In the genomic region with DNA sequence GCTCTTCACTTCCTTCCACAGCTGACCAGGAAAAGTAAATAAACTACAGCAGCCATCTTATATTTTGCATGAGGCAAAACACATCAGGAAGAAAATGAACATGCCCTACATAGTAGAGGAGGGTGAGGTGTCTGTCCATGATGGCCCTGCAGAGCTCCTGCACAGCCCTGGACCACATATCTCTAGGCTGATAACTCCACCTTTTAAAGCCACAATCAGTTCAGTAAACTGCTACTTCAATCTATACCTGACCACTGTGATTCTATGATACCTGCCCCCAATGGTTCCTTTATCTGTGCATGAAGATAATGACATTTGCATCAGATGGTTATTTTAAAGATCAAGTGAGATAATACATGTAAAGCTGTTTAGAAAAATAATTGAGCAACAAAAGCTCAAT, we compare ENCODE assay signal across 30 cellular contexts.
"Had no signal": no experiment of that assay in that cellular context is flagged by ENCODE, and none has a peak within 500 bp of the region (broad histone marks: within the 10 kb centered on the region; RNA-seq: fewer than 3 reads in every experiment).

No MANE protein-coding gene starts in this region.

- H3K27ac ChIP-seq: heart right ventricle, hepatocyte, left lung, lower lobe of right lung, neural progenitor cell, ovary, right atrium auricular region, skin epidermis, stomach, testis, thyroid gland, transverse colon, upper lobe of left lung had no signal

- H3K4me3 Mint-ChIP-seq: naive thymus-derived CD8-positive, alpha-beta T cell; nephron progenitor cell; neural progenitor cell; stimulated activated naive B cell treated with anti-CD40 and anti-IgM and Interleukin-4, amounts not matched to agents 10 μg/mL and 1 μg/mL and 100 μg/mL, for 72 hours had no signal

- H3K9ac ChIP-seq: neural progenitor cell had no signal

- H3K4me1 ChIP-seq: neural progenitor cell, right atrium auricular region, stomach, testis, thyroid gland, transverse colon had no signal

- ATAC-seq: heart right ventricle; left cardiac atrium; left lung; lower lobe of right lung; mucosa of descending colon; naive thymus-derived CD8-positive, alpha-beta T cell; sciatic nerve; stimulated activated naive B cell treated with anti-CD40 and anti-IgM and Interleukin-4, amounts not matched to agents 10 μg/mL and 1 μg/mL and 100 μg/mL, for 72 hours; stimulated activated naive CD8-positive, alpha-beta T cell treated with anti-CD3 and anti-CD28 coated beads, Interleukin-15, Interleukin-2, amounts not matched to agents 100 U/mL and 50 U/mL, for 24 hours had no signal

- H3K27ac Mint-ChIP-seq: nephron progenitor cell; neural progenitor cell; progenitor cell of endocrine pancreas; stimulated activated naive B cell treated with anti-CD40 and anti-IgM and Interleukin-4, amounts not matched to agents 10 μg/mL and 1 μg/mL and 100 μg/mL, for 72 hours had no signal

- H3K4me1 Mint-ChIP-seq: neural progenitor cell had no signal

- DNase-seq: heart right ventricle; kidney glomerular epithelial cell; left cardiac atrium; left lung; lower lobe of right lung; mammary epithelial cell; midbrain; mucosa of descending colon; naive thymus-derived CD8-positive, alpha-beta T cell; nephron progenitor cell; ovary; stimulated activated CD4-positive, alpha-beta T cell treated with anti-CD3 and anti-CD28 coated beads, Interleukin-12 subunit alpha, Interleukin-12 subunit beta, amount 100 ng/mL, for 4 hours; stimulated activated CD4-positive, alpha-beta T cell treated with anti-CD3 and anti-CD28 coated beads, Interleukin-15, amount 100 ng/mL, for 24 hours; stimulated activated CD4-positive, alpha-beta T cell treated with anti-CD3 and anti-CD28 coated beads, Interleukin-2, amount 100 ng/mL, for 24 hours; stimulated activated CD4-positive, alpha-beta T cell treated with anti-CD3 and anti-CD28 coated beads, Interleukin-4, amount 100 ng/mL, for 1 hour; stimulated activated naive B cell treated with anti-CD40 and anti-IgM and Interleukin-4, amounts not matched to agents 10 μg/mL and 1 μg/mL and 100 μg/mL, for 72 hours; stimulated activated naive CD8-positive, alpha-beta T cell treated with anti-CD3 and anti-CD28 coated beads, Interleukin-15, Interleukin-2, amounts not matched to agents 100 U/mL and 50 U/mL, for 24 hours; stomach; testis; thyroid gland; transverse colon; upper lobe of left lung had no signal

- H3K9me3 ChIP-seq: heart right ventricle, left lung, lower lobe of right lung, mucosa of descending colon, ovary, right atrium auricular region, stomach, testis, thyroid gland, transverse colon, upper lobe of left lung had no signal

- H3K4me2 ChIP-seq: hepatocyte, neural progenitor cell had no signal

- H3K36me3 ChIP-seq: ovary had no signal

- H3K27me3 ChIP-seq: heart right ventricle, hepatocyte, left lung, neural progenitor cell, ovary, right atrium auricular region, stomach, testis, thyroid gland, transverse colon, upper lobe of left lung had no signal

- FAIRE-seq: keratinocyte, urothelium cell line had no signal

- H3K27me3 Mint-ChIP-seq: naive thymus-derived CD8-positive, alpha-beta T cell; progenitor cell of endocrine pancreas; stimulated activated naive B cell treated with anti-CD40 and anti-IgM and Interleukin-4, amounts not matched to agents 10 μg/mL and 1 μg/mL and 100 μg/mL, for 72 hours had no signal

- H3K4me3 ChIP-seq: heart right ventricle, hepatocyte, left lung, lower lobe of right lung, mucosa of descending colon, neural progenitor cell, ovary, right atrium auricular region, skin epidermis, stomach, testis, thyroid gland, transverse colon, upper lobe of left lung had no signal

- H2AFZ ChIP-seq: hepatocyte, neural progenitor cell had no signal

- H3K9me3 Mint-ChIP-seq: neural progenitor cell; stimulated activated naive B cell treated with anti-CD40 and anti-IgM and Interleukin-4, amounts not matched to agents 10 μg/mL and 1 μg/mL and 100 μg/mL, for 72 hours had no signal
